10 cellular contexts compared by ENCODE assay signal in the genomic region with DNA sequence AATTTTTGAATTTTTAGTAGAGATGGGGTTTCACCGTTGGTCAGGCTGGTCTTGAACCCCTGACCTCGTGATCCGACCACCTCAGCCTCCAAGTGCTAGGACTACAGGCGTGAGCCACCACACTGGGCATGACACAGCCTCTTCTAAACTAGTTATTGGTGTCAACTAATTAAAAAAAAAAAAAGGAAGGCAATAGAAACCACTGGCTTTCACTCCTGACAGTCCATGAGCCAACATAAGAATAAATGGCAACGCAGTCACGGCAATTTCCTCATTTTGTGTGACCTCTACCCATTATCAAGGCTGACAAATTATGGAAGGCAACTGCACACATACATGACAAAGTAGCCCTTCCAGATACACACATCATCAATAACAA. TPM values are rescaled to one million over a fixed set of nuclear protein-coding genes. Genes with fewer than 3 reads are reported as not detected.
DNase-seq lines count a peak whose midpoint lies in the region; ATAC-seq and TF ChIP-seq lines count a peak whose summit lies in the region.
"Had no signal": no experiment of that assay in that cellular context is flagged by ENCODE, and none has a peak within 500 bp of the region (broad histone marks: within the 10 kb centered on the region; RNA-seq: fewer than 3 reads in every experiment).

No MANE protein-coding gene starts in this region.

- no peaks in the 10 kb centered on the region for H3K79me2 ChIP-seq in GM23248 (ENCODE audit: insufficient read depth)

- no peaks in the 10 kb centered on the region for H3F3A ChIP-seq in GM23248 (ENCODE audit: insufficient read depth)

- no peak for TF ChIP-seq CTCF in CD8-positive, alpha-beta T cell (IDR thresholded peaks at IDR 0.05)
- no peak for TF ChIP-seq CTCF in NB4 (IDR thresholded peaks at IDR 0.05; ENCODE audit: low read depth, low read length)

- peak overlapping the region; percentile 84 for H3K27ac Mint-ChIP-seq in CD8-positive, alpha-beta T cell
- H3K27ac Mint-ChIP-seq in activated naive CD8-positive, alpha-beta T cell: peak overlapping the region; percentile 85
- H3K27ac Mint-ChIP-seq in natural killer cell treated with Interleukin-12 subunit alpha and Interleukin-12 subunit beta and Interleukin-15 and Interleukin-18, amount 100 ng/mL, for 72 hours: peak overlapping the region; percentile 83 to 93

- H3K4me3 ChIP-seq in CD8-positive, alpha-beta T cell (ENCODE audit: low read depth, low read length): peak overlapping the region; percentile 14
- H3K4me3 ChIP-seq in NB4 (ENCODE audit: low read depth, low read length) (no peak overlapping the region), GM23248 (no peak overlapping the region)

- no peak for DNase-seq in CD8-positive, alpha-beta T cell
- DNase-seq in NB4 (ENCODE audit: low read depth): peak; percentile 40
- no peak for DNase-seq in natural killer cell treated with Interleukin-12 subunit alpha and Interleukin-12 subunit beta and Interleukin-15 and Interleukin-18, amount 100 ng/mL, for 72 hours (ENCODE audit: low spot score)
- no peak for DNase-seq in NCI-H187 (lab: John Stamatoyannopoulos, UW)
- no peak for DNase-seq in GM23248
- DNase-seq: cerebellar nuclear complex, NCI-H2029 treated with DMSO at 0.1 percent for 48 hours had no signal

- H2AFZ ChIP-seq in GM23248: no peak overlapping the region

- H3K36me3 Mint-ChIP-seq in CD8-positive, alpha-beta T cell: peaks cover 49% of the 10 kb centered on the region
- H3K36me3 Mint-ChIP-seq in activated naive CD8-positive, alpha-beta T cell: peaks cover 7% of the 10 kb centered on the region
- peaks cover 27% of the 10 kb centered on the region for H3K36me3 Mint-ChIP-seq in natural killer cell treated with Interleukin-12 subunit alpha and Interleukin-12 subunit beta and Interleukin-15 and Interleukin-18, amount 100 ng/mL, for 72 hours

- no peak overlapping the region for H3K9ac ChIP-seq in GM23248

- H3K9me3 ChIP-seq in CD8-positive, alpha-beta T cell (ENCODE audit: low read length): no peaks in the 10 kb centered on the region
- no peaks in the 10 kb centered on the region for H3K9me3 ChIP-seq in GM23248 (ENCODE audit: low read depth)

- H3K4me1 Mint-ChIP-seq in CD8-positive, alpha-beta T cell (ENCODE audit: low read depth): peaks cover 80% of the 10 kb centered on the region
- peaks cover 70% of the 10 kb centered on the region for H3K4me1 Mint-ChIP-seq in activated naive CD8-positive, alpha-beta T cell (ENCODE audit: low read depth)
- H3K4me1 Mint-ChIP-seq in natural killer cell treated with Interleukin-12 subunit alpha and Interleukin-12 subunit beta and Interleukin-15 and Interleukin-18, amount 100 ng/mL, for 72 hours (ENCODE audit: low read depth in 2 of 2): peaks cover 60 to 90% of the 10 kb centered on the region in 2 donors

- CTCF ChIA-PET in CD8-positive, alpha-beta T cell (lab: Charles Lee): interaction anchor here (0.6 to 10.7 kb wide), 4 partner anchors 8 to 194 kb away, joined by 3 to 202 read pairs (median 60); no protein-coding TSS in a partner anchor

- H3K27me3 ChIP-seq in CD8-positive, alpha-beta T cell (ENCODE audit: insufficient read depth, low read length): no peaks in the 10 kb centered on the region
- H3K27me3 ChIP-seq in GM23248 (replicated peaks; ENCODE audit: insufficient read depth): no peaks in the 10 kb centered on the region

- no peak for ATAC-seq in CD8-positive, alpha-beta T cell
- peak; percentile 36 to 64 for ATAC-seq in natural killer cell treated with Interleukin-12 subunit alpha and Interleukin-12 subunit beta and Interleukin-15 and Interleukin-18, amount 100 ng/mL, for 72 hours
- ATAC-seq in GM21390 (IDR thresholded peaks at IDR 0.05; ENCODE audit: unreplicated experiment) (no peak), HG02852 (IDR thresholded peaks at IDR 0.05; ENCODE audit: unreplicated experiment) (no peak)

- no peaks in the 10 kb centered on the region for H3K9me3 Mint-ChIP-seq in CD8-positive, alpha-beta T cell
- peaks cover 3% of the 10 kb centered on the region for H3K9me3 Mint-ChIP-seq in activated naive CD8-positive, alpha-beta T cell (ENCODE audit: low read depth)
- H3K9me3 Mint-ChIP-seq in natural killer cell treated with Interleukin-12 subunit alpha and Interleukin-12 subunit beta and Interleukin-15 and Interleukin-18, amount 100 ng/mL, for 72 hours: no peaks in the 10 kb centered on the region

- intact Hi-C loops in CD8-positive, alpha-beta T cell (cut with DNase I, micrococcal nuclease): loop anchor here in 1 of 2 experiments (10.0 kb wide), 1 partner anchor 799 kb away; the partner anchor contains the start of gene ARF4

- POLR2A ChIA-PET in CD8-positive, alpha-beta T cell (lab: Charles Lee): interaction anchor here (6.7 kb wide), 1 partner anchor 11 kb away, joined by 182 read pairs; no protein-coding TSS in a partner anchor

- H3K4me1 ChIP-seq in CD8-positive, alpha-beta T cell (ENCODE audit: insufficient read depth, low read length): peaks cover 67% of the 10 kb centered on the region
- H3K4me1 ChIP-seq in GM23248 (ENCODE audit: insufficient read depth): 0 out of 2 replicates have a peak, but pooled peaks cover 18% of the 10 kb centered on the region

- H3K4me2 ChIP-seq in GM23248 (ENCODE audit: unreplicated experiment): no peak overlapping the region

- no peaks in the 10 kb centered on the region for H4K20me1 ChIP-seq in GM23248 (ENCODE audit: insufficient read depth)

- TF ChIP-seq POLR2A in NB4 (IDR thresholded peaks at IDR 0.05; ENCODE audit: extremely low read depth, insufficient read length): no peak

- 72 to 77% methylated on average over 6 of the region's 6 CpGs for WGBS in GM23248 (ENCODE audit: low coverage in 1 of 2, low lambda C conversion rate in 2 of 2, missing lambda C conversion rate in 2 of 2), 2 experiments

- H3K27ac ChIP-seq in CD8-positive, alpha-beta T cell (ENCODE audit: low read depth, low read length): no peak overlapping the region
- no peak overlapping the region for H3K27ac ChIP-seq in GM23248

- no peaks in the 10 kb centered on the region for H3K9me2 ChIP-seq in GM23248 (ENCODE audit: insufficient read depth)

- no peaks in the 10 kb centered on the region for H3K36me3 ChIP-seq in CD8-positive, alpha-beta T cell (ENCODE audit: insufficient read depth, low read length)
- H3K36me3 ChIP-seq in GM23248 (ENCODE audit: low read depth): no peaks in the 10 kb centered on the region

- peak overlapping the region; percentile 95 for H3K4me3 Mint-ChIP-seq in CD8-positive, alpha-beta T cell
- peak overlapping the region; percentile 95 for H3K4me3 Mint-ChIP-seq in activated naive CD8-positive, alpha-beta T cell
- peak overlapping the region; percentile 99 for H3K4me3 Mint-ChIP-seq in natural killer cell treated with Interleukin-12 subunit alpha and Interleukin-12 subunit beta and Interleukin-15 and Interleukin-18, amount 100 ng/mL, for 72 hours

- H3K27me3 Mint-ChIP-seq in CD8-positive, alpha-beta T cell (ENCODE audit: low read depth): no peaks in the 10 kb centered on the region
- no peaks in the 10 kb centered on the region for H3K27me3 Mint-ChIP-seq in activated naive CD8-positive, alpha-beta T cell
- no peaks in the 10 kb centered on the region for H3K27me3 Mint-ChIP-seq in natural killer cell treated with Interleukin-12 subunit alpha and Interleukin-12 subunit beta and Interleukin-15 and Interleukin-18, amount 100 ng/mL, for 72 hours

- in situ Hi-C loops in GM23248 (cut with MboI): loop anchor here (10.0 kb wide), 2 partner anchors 91 to 189 kb away; no protein-coding TSS in a partner anchor

RNA-seq across cellular contexts. Expression of gene ARHGEF3, which starts 6.0 kb away (rescaled TPM):
- 10 to 100 TPM; 38.8 to 39.9 TPM for total RNA-seq in CD8-positive, alpha-beta T cell
- 100 to 1,000 TPM in 1 of 2 donors, 10 to 100 TPM in 1; 42.9 to 102 TPM for total RNA-seq in natural killer cell treated with Interleukin-12 subunit alpha and Interleukin-12 subunit beta and Interleukin-15 and Interleukin-18, amount 100 ng/mL, for 72 hours
- total RNA-seq in GM23248 (2014; rRNA removed; shearing (Covaris generic)): 1.1 and 3.0 TPM in 2 replicates
- polyA plus RNA-seq in GM23248 (2016; fragmentation: Nextera tagmentation; extraction: Ambion mirVana): 2.6 and 3.0 TPM in 2 replicates

Comparison
In these comparisons a context has a peak if more than half of its experiments do, and no peak if none do; other contexts are left out.
1. ATAC-seq: peak in natural killer cell treated with Interleukin-12 subunit alpha and Interleukin-12 subunit beta and Interleukin-15 and Interleukin-18, amount 100 ng/mL, for 72 hours (2 of 2); none in CD8-positive, alpha-beta T cell (single experiment), GM21390 (single experiment) and HG02852 (single experiment).
2. Peak in every context shown above with its lines, with median percentiles within 50 percentile points of each other: H3K27ac Mint-ChIP-seq and H3K4me3 Mint-ChIP-seq.